Comparison of ENCODE assay signal across 11 cellular contexts in the genomic region with DNA sequence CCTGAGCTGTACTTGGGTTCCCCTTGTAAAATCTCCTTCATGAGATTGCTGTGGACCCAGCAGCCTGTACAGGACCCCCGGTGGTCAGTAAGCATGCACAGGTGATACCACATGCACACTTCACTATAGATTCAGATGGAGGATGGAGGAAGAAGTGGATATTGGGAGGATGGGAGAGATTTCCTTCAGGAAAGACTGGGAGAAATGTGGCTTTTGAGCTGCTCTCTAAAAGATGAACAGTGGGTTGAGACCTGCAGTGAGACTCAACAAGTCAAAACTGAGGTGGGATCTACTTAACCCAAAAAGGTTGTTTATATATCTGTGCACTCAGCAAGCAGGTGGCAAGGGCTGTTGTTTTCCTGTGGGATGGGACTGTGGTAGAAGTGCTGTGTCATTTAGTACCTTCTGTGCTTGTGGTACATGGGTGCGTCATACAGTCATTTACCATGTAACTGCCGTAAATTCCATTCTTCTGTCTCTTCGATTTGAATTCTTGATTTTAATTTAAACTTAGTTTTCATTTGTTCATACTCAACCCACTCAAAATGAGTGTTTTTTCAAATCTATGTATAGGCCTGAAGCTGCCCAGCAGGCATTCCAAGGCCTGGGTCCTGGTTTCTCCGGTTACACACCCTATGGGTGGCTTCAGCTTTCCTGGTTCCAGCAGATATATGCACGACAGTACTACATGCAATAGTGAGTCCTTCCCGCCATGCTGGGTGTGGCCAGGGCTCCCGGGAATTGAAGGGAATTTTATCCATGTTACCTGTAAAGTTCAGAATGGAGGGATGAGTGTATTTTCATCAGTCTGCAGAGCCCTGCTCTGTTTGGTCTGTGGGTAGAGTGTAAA. TPM values are rescaled to one million over a fixed set of nuclear protein-coding genes. Genes with fewer than 3 reads are reported as not detected.
DNase-seq lines count a peak whose midpoint lies in the region; ATAC-seq, FAIRE-seq and TF ChIP-seq lines count a peak whose summit lies in the region.
"Had no signal": no experiment of that assay in that cellular context is flagged by ENCODE, and none has a peak within 500 bp of the region (broad histone marks: within the 10 kb centered on the region; RNA-seq: fewer than 3 reads in every experiment).

No MANE protein-coding gene starts in this region.

- H3K4me3 Mint-ChIP-seq in Caco-2 (ENCODE audit: unreplicated experiment): no peak overlapping the region
- H3K4me3 Mint-ChIP-seq in activated T-cell treated with anti-CD3 and anti-CD28 coated beads, Interleukin-2, amount 50 U/mL, for 4 hours: peak overlapping the region; percentile 74
- H3K4me3 Mint-ChIP-seq in naive thymus-derived CD8-positive, alpha-beta T cell: peak overlapping the region; percentile 6 to 83 (median 68)

- TF ChIP-seq POLR2A in gastrocnemius medialis (IDR thresholded peaks at IDR 0.05): no peak

- H3K36me3 Mint-ChIP-seq in Caco-2 (ENCODE audit: insufficient read depth, unreplicated experiment): peaks cover 100% of the 10 kb centered on the region
- peaks cover 70% of the 10 kb centered on the region for H3K36me3 Mint-ChIP-seq in activated T-cell treated with anti-CD3 and anti-CD28 coated beads, Interleukin-2, amount 50 U/mL, for 4 hours (ENCODE audit: insufficient read depth)
- H3K36me3 Mint-ChIP-seq in naive thymus-derived CD8-positive, alpha-beta T cell: peaks cover 0 to 91% (median 38%) of the 10 kb centered on the region in 3 donors

- TF ChIP-seq CTCF in Caco-2 (IDR thresholded peaks at IDR 0.05; ENCODE audit: insufficient read depth in 1 of 2, low read depth in 1 of 2, low read length in 1 of 2, severe bottlenecking in 1 of 2, unreplicated experiment in 1 of 2) (no peak), gastrocnemius medialis (IDR thresholded peaks at IDR 0.05 in 4 of 5, conservative IDR thresholded peaks at IDR 0.05 in 1 of 5) (no peak), kidney (IDR thresholded peaks at IDR 0.05; ENCODE audit: borderline replicate concordance, extremely low read depth, insufficient read depth) (no peak)

- H3K4me3 ChIP-seq in Caco-2 (ENCODE audit: low read depth, low read length) (no peak overlapping the region), gastrocnemius medialis (no peak overlapping the region), kidney (ENCODE audit: low read length in 2 of 2) (no peak overlapping the region)

- BruUV-seq in Caco-2 (replicated peaks; lab: Mats Ljungman, UMichigan): no TSS peak

- peak overlapping the region; percentile 43 for H3K27ac Mint-ChIP-seq in Caco-2 (ENCODE audit: unreplicated experiment)
- H3K27ac Mint-ChIP-seq in naive thymus-derived CD8-positive, alpha-beta T cell: peak overlapping the region; percentile 68 to 96 (median 92)

- peak overlapping the region in 1 of 4 donors; percentile 9 for H3K27ac ChIP-seq in gastrocnemius medialis
- H3K27ac ChIP-seq in kidney (ENCODE audit: low read depth in 2 of 2, low read length in 2 of 2): no peak overlapping the region

- CTCF ChIA-PET in Caco-2 (lab: Charles Lee): no interaction called here

- H3K4me1 ChIP-seq in Caco-2: peaks cover 9% of the 10 kb centered on the region
- H3K4me1 ChIP-seq in gastrocnemius medialis: peaks cover 21 to 24% of the 10 kb centered on the region in 2 donors
- peaks cover 13 to 16% of the 10 kb centered on the region in 2 donors for H3K4me1 ChIP-seq in kidney (ENCODE audit: control insufficient read depth in 1 of 2, insufficient read depth in 1 of 2, low read depth in 1 of 2, low read length in 2 of 2)

- ATAC-seq in GM21717 (IDR thresholded peaks at IDR 0.05; ENCODE audit: unreplicated experiment) (peak; percentile 47), gastrocnemius medialis (no peak), HG03097 (IDR thresholded peaks at IDR 0.05; ENCODE audit: low FRiP score, unreplicated experiment) (no peak)
- ATAC-seq in activated T-cell treated with anti-CD3 and anti-CD28 coated beads, Interleukin-2, amount 50 U/mL, for 4 hours: peak; percentile 89 to 91
- peak; percentile 79 to 91 for ATAC-seq in naive thymus-derived CD8-positive, alpha-beta T cell

- DNase-seq in Caco-2 (no peak), gastrocnemius medialis (no peak), kidney (no peak), NOMO-1 treated with dmso at 0.1 percent for 144 hours (lab: John Stamatoyannopoulos, UW; ENCODE audit: unreplicated experiment) (no peak)
- no peak for DNase-seq in activated T-cell treated with anti-CD3 and anti-CD28 coated beads, Interleukin-2, amount 50 U/mL, for 4 hours
- peak in 7 of 10 donors; percentile 17 to 69 (median 45) for DNase-seq in naive thymus-derived CD8-positive, alpha-beta T cell
- DNase-seq: NCI-H2171 had no signal

- H3K27me3 Mint-ChIP-seq in Caco-2 (ENCODE audit: insufficient read depth, unreplicated experiment): no peaks in the 10 kb centered on the region
- no peaks in the 10 kb centered on the region for H3K27me3 Mint-ChIP-seq in activated T-cell treated with anti-CD3 and anti-CD28 coated beads, Interleukin-2, amount 50 U/mL, for 4 hours (ENCODE audit: low read depth)
- H3K27me3 Mint-ChIP-seq in naive thymus-derived CD8-positive, alpha-beta T cell: no peaks in the 10 kb centered on the region

- in situ Hi-C loops in gastrocnemius medialis (cut with MboI; ENCODE audit: low sequenced_read_pairs in 4 of 4): no loop called here

- H3K4me1 Mint-ChIP-seq in Caco-2 (ENCODE audit: low read depth, unreplicated experiment): peaks cover 23% of the 10 kb centered on the region
- peaks cover 71% of the 10 kb centered on the region for H3K4me1 Mint-ChIP-seq in activated T-cell treated with anti-CD3 and anti-CD28 coated beads, Interleukin-2, amount 50 U/mL, for 4 hours (ENCODE audit: low read depth)
- H3K4me1 Mint-ChIP-seq in naive thymus-derived CD8-positive, alpha-beta T cell: peaks cover 33 to 69% (median 61%) of the 10 kb centered on the region in 4 donors

- POLR2A ChIA-PET in Caco-2 (lab: Charles Lee): interaction anchor here (0.6 to 1.1 kb wide), 2 partner anchors 50 to 67 kb away, joined by 3 to 5 read pairs; partner anchors contain the start of gene NLRC5
- POLR2A ChIA-PET in naive thymus-derived CD8-positive, alpha-beta T cell (lab: Charles Lee): interaction anchor here (0.6 to 1.6 kb wide), 6 partner anchors 8 to 485 kb away, joined by 3 to 5 read pairs (median 3); partner anchors contain the start of gene NLRC5

- H3K27me3 ChIP-seq in Caco-2 (replicated peaks; ENCODE audit: control insufficient read depth, insufficient read depth, low read length) (no peaks in the 10 kb centered on the region), gastrocnemius medialis (no peaks in the 10 kb centered on the region)

- H3K36me3 ChIP-seq in Caco-2 (ENCODE audit: control insufficient read depth, insufficient read depth, low read length) (peaks cover 15% of the 10 kb centered on the region), gastrocnemius medialis (peaks cover 4 to 88% of the 10 kb centered on the region in 2 donors), kidney (ENCODE audit: control insufficient read depth in 1 of 2, insufficient read depth in 2 of 2, low read length in 2 of 2) (peaks cover 70 to 86% of the 10 kb centered on the region in 2 donors)

- no peak for FAIRE-seq in kidney (lab: Jason Lieb, UNC)
- FAIRE-seq: urothelium cell line had no signal

- no peak overlapping the region for H3K9ac ChIP-seq in kidney (ENCODE audit: low read length in 2 of 2)

- intact Hi-C loops in Caco-2 (cut with micrococcal nuclease; ENCODE audit: unreplicated experiment): no loop called here
- intact Hi-C loops in gastrocnemius medialis (cut with DNase I; ENCODE audit: low total_unique reads): loop anchor here (10.0 kb wide), 1 partner anchor 424 kb away; no protein-coding TSS in a partner anchor
- intact Hi-C loops in kidney (cut with DNase I): no loop called here

- no peaks in the 10 kb centered on the region for H3K9me3 ChIP-seq in Caco-2
- H3K9me3 ChIP-seq in gastrocnemius medialis: no peaks in the 10 kb centered on the region
- H3K9me3 ChIP-seq in kidney (ENCODE audit: control insufficient read depth in 1 of 2, low read length in 2 of 2): no peaks in the 10 kb centered on the region

- no peaks in the 10 kb centered on the region for H3K9me3 Mint-ChIP-seq in Caco-2 (ENCODE audit: unreplicated experiment)
- no peaks in the 10 kb centered on the region for H3K9me3 Mint-ChIP-seq in activated T-cell treated with anti-CD3 and anti-CD28 coated beads, Interleukin-2, amount 50 U/mL, for 4 hours
- H3K9me3 Mint-ChIP-seq in naive thymus-derived CD8-positive, alpha-beta T cell: no peaks in the 10 kb centered on the region

RNA-seq across cellular contexts. Expression of gene HERPUD1, which starts 6.9 kb away (rescaled TPM):
- 240 and 296 TPM in 2 replicates for total RNA-seq in Caco-2 (2022)
- total RNA-seq in activated T-cell treated with anti-CD3 and anti-CD28 coated beads, Interleukin-2, amount 50 U/mL, for 4 hours: 100 to 1,000 TPM; 161 to 228 (median 170) TPM
- total RNA-seq in naive thymus-derived CD8-positive, alpha-beta T cell: 100 to 1,000 TPM; 190 to 214 TPM
- 10 to 100 TPM; 43.8 to 88.6 (median 57.6) TPM for polyA plus RNA-seq in naive thymus-derived CD8-positive, alpha-beta T cell
- total RNA-seq in gastrocnemius medialis: 100 to 1,000 TPM; 110 to 281 (median 125) TPM
- total RNA-seq in kidney: 209 TPM
- 234 TPM for polyA plus RNA-seq in kidney (ENCODE audit: insufficient read depth, low read depth, low replicate concordance)

RNA-seq across cellular contexts. Expression of gene CETP, which starts 22.9 kb away (rescaled TPM):
- total RNA-seq in Caco-2 (2022) (not detected in 2 replicates), gastrocnemius medialis (not detected), kidney (1.3 TPM)
- under 1 TPM in 1 of 3 donors, not detected in 2; 0.11 TPM for total RNA-seq in activated T-cell treated with anti-CD3 and anti-CD28 coated beads, Interleukin-2, amount 50 U/mL, for 4 hours
- under 1 TPM in 1 of 2 experiments, not detected in 1; 0.27 TPM for total RNA-seq in naive thymus-derived CD8-positive, alpha-beta T cell
- under 1 TPM in 2 of 3 donors, not detected in 1; 0.20 to 0.21 TPM for polyA plus RNA-seq in naive thymus-derived CD8-positive, alpha-beta T cell
- 2.1 TPM for polyA plus RNA-seq in kidney (ENCODE audit: insufficient read depth, low read depth, low replicate concordance)
- total RNA-seq: fibroblast of villous mesenchyme had no signal

RNA-seq across cellular contexts. Expression of gene NLRC5, which starts 50.5 kb away (rescaled TPM):
- total RNA-seq in Caco-2 (2022): 1.6 and 1.9 TPM in 2 replicates
- total RNA-seq in activated T-cell treated with anti-CD3 and anti-CD28 coated beads, Interleukin-2, amount 50 U/mL, for 4 hours: 100 to 1,000 TPM; 143 to 180 (median 158) TPM
- total RNA-seq in naive thymus-derived CD8-positive, alpha-beta T cell: 100 to 1,000 TPM; 474 to 488 TPM
- polyA plus RNA-seq in naive thymus-derived CD8-positive, alpha-beta T cell: 100 to 1,000 TPM in 1 of 3 donors, 10 to 100 TPM in 2; 70.4 to 137 (median 80.0) TPM
- total RNA-seq in gastrocnemius medialis: 1 to 10 TPM; 2.5 to 9.4 (median 5.1) TPM
- total RNA-seq in kidney: 55.6 TPM
- polyA plus RNA-seq in kidney (ENCODE audit: insufficient read depth, low read depth, low replicate concordance): 7.1 TPM

Comparison
In these comparisons a context has a peak if more than half of its experiments do, and no peak if none do; other contexts are left out.
1. DNase-seq: peak in naive thymus-derived CD8-positive, alpha-beta T cell (7 of 10); none in Caco-2 (0 of 2), activated T-cell treated with anti-CD3 and anti-CD28 coated beads, Interleukin-2, amount 50 U/mL, for 4 hours (single experiment), gastrocnemius medialis (0 of 2), kidney (single experiment) and NOMO-1 treated with dmso at 0.1 percent for 144 hours (single experiment).
2. ATAC-seq: peak in GM21717 (single experiment), activated T-cell treated with anti-CD3 and anti-CD28 coated beads, Interleukin-2, amount 50 U/mL, for 4 hours (2 of 2) and naive thymus-derived CD8-positive, alpha-beta T cell (2 of 2); none in gastrocnemius medialis (0 of 2) and HG03097 (single experiment).